26 cellular contexts compared by ENCODE assay signal in genomic region chr2:82307510-82307909, GRCh38.
"Had no signal": no experiment of that assay in that cellular context is flagged by ENCODE, and none has a peak within 500 bp of the region (broad histone marks: within the 10 kb centered on the region; RNA-seq: fewer than 3 reads in every experiment).

No MANE protein-coding gene starts in this region.

- H3K4me3 ChIP-seq: colonic mucosa, esophagus squamous epithelium, gastrocnemius medialis, heart right ventricle, left lung, lower lobe of right lung, mucosa of descending colon had no signal

- FAIRE-seq: endometrium, islet of Langerhans, keratinocyte had no signal

- H3K27me3 ChIP-seq: colonic mucosa, esophagus squamous epithelium, gastrocnemius medialis, heart right ventricle, left lung had no signal

- DNase-seq: colonic mucosa; cortex of kidney; effector CD8-positive, alpha-beta T cell; effector memory CD8-positive, alpha-beta T cell; endodermal cell; erythroblast; esophagus squamous epithelium; foreskin fibroblast; foreskin melanocyte; gastrocnemius medialis; glutamatergic neuron; head of caudate nucleus; heart right ventricle; hippocampal formation; left cardiac atrium; left lung; left ventricle myocardium superior; lower lobe of right lung; mesenchymal stem cell; mucosa of descending colon; naive B cell had no signal

- ATAC-seq: effector memory CD8-positive, alpha-beta T cell; esophagus mucosa; gastrocnemius medialis; heart right ventricle; left cardiac atrium; left lung; left ventricle myocardium superior; lower lobe of right lung; mucosa of descending colon had no signal

- H3K9me3 ChIP-seq: colonic mucosa, esophagus squamous epithelium, gastrocnemius medialis, lower lobe of right lung, mucosa of descending colon had no signal

- H3K27ac ChIP-seq: colonic mucosa, epithelial cell of prostate, esophagus squamous epithelium, gastrocnemius medialis, heart right ventricle, left lung, lower lobe of right lung had no signal

- H3K36me3 ChIP-seq: colonic mucosa, esophagus squamous epithelium, gastrocnemius medialis, heart right ventricle, left lung, lower lobe of right lung had no signal

- H3K4me1 ChIP-seq: colonic mucosa, esophagus squamous epithelium, gastrocnemius medialis, heart right ventricle, left lung, lower lobe of right lung had no signal
